ENCODE assay signal across 17 cellular contexts in the genomic region with DNA sequence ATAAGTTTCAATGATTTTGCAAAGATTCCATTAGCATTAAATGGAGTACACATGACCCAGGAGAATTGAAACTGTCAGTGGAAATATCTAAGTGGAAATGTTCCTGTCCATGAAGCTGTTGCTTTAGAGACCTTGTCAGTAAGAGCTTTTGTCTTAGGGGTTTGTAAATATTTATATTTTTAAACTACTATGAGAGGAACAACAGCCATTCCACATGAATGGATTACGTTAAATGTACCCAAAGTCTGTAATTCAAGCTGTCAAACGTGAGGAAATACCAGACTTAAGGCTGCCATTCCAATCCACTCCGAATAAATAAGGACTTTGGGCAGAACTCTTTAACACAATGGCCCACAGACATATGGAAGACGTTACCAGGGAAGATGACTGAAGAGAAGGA.
"Had no signal": no experiment of that assay in that cellular context is flagged by ENCODE, and none has a peak within 500 bp of the region (broad histone marks: within the 10 kb centered on the region; RNA-seq: fewer than 3 reads in every experiment).

No MANE protein-coding gene starts in this region.

- DNase-seq: colonic mucosa; dermis blood vessel endothelial cell; esophagus squamous epithelium; glutamatergic neuron; kidney; left colon; left ventricle myocardium superior; mesendoderm; naive B cell; posterior cingulate gyrus; small intestine; stimulated activated CD4-positive, alpha-beta T cell treated with anti-CD3 and anti-CD28 coated beads, Interleukin-2, amount 100 ng/mL, for 48 hours; stimulated activated naive CD4-positive, alpha-beta T cell treated with Interleukin-2 at 50 U/mL for 16 hours had no signal

- H3K36me3 ChIP-seq: colonic mucosa, esophagus squamous epithelium, gastroesophageal sphincter, neutrophil, right atrium auricular region had no signal

- H3K4me1 ChIP-seq: colonic mucosa, esophagus squamous epithelium, gastroesophageal sphincter, right atrium auricular region had no signal

- H3K27me3 ChIP-seq: colonic mucosa, esophagus squamous epithelium, gastroesophageal sphincter, neutrophil, right atrium auricular region had no signal

- H3K27ac ChIP-seq: colonic mucosa, esophagus squamous epithelium, gastroesophageal sphincter, neutrophil, right atrium auricular region had no signal

- H3K4me3 ChIP-seq: colonic mucosa, esophagus squamous epithelium, gastroesophageal sphincter, lung, right atrium auricular region had no signal

- H3K9me3 ChIP-seq: colonic mucosa, esophagus squamous epithelium, gastroesophageal sphincter, neutrophil, right atrium auricular region had no signal

- ATAC-seq: gastroesophageal sphincter, left colon, left ventricle myocardium superior had no signal
